In genomic region chr1:225368036-225368552, GRCh38 we compare ENCODE assay signal across 22 cellular contexts. TPM values are rescaled to one million over a fixed set of nuclear protein-coding genes. Genes with fewer than 3 reads are reported as not detected.
DNase-seq lines count a peak whose midpoint lies in the region; ATAC-seq and TF ChIP-seq lines count a peak whose summit lies in the region.
"Had no signal": no experiment of that assay in that cellular context is flagged by ENCODE, and none has a peak within 500 bp of the region (broad histone marks: within the 10 kb centered on the region; RNA-seq: fewer than 3 reads in every experiment).

No MANE protein-coding gene starts in this region.

- H3K27me3 Mint-ChIP-seq in nephron progenitor cell (ENCODE audit: low read depth, poor library complexity) = peaks cover 7% of the 10 kb centered on the region
- H3K27me3 Mint-ChIP-seq in CD8-positive, alpha-beta T cell (ENCODE audit: low read depth) = peaks cover 2% of the 10 kb centered on the region

- H3K27ac ChIP-seq in SK-N-MC = no peak overlapping the region
- no peak overlapping the region for H3K27ac ChIP-seq in breast epithelium
- H3K27ac ChIP-seq in CD8-positive, alpha-beta T cell (ENCODE audit: low read depth, low read length) = no peak overlapping the region
- H3K27ac ChIP-seq: A549 had no signal

- H3K9me3 Mint-ChIP-seq in nephron progenitor cell = no peaks in the 10 kb centered on the region
- no peaks in the 10 kb centered on the region for H3K9me3 Mint-ChIP-seq in CD8-positive, alpha-beta T cell
- H3K9me3 Mint-ChIP-seq: GM23338, H9, HFFc6 had no signal

- TF ChIP-seq POLR2A in breast epithelium (IDR thresholded peaks at IDR 0.05) = no peak

- no peaks in the 10 kb centered on the region for H3K27me3 ChIP-seq in breast epithelium
- peaks cover 3% of the 10 kb centered on the region for H3K27me3 ChIP-seq in CD8-positive, alpha-beta T cell (ENCODE audit: insufficient read depth, low read length)

- H3K4me3 ChIP-seq in AG10803 (ENCODE audit: low read length) (no peak overlapping the region), SK-N-MC (peak overlapping the region; percentile 4; the same call in 1 of the 2 replicates), breast epithelium (no peak overlapping the region)
- no peak overlapping the region for H3K4me3 ChIP-seq in CD8-positive, alpha-beta T cell (ENCODE audit: low read depth, low read length)
- H3K4me3 ChIP-seq: A549, GM12878, GM23338 had no signal

- H3K27ac Mint-ChIP-seq in nephron progenitor cell = peak overlapping the region; percentile 92
- H3K27ac Mint-ChIP-seq in CD8-positive, alpha-beta T cell = no peak overlapping the region
- H3K27ac Mint-ChIP-seq: CD4-positive, alpha-beta memory T cell; GM23338; H9; HFFc6 had no signal

- H3K4me1 ChIP-seq in breast epithelium = no peaks in the 10 kb centered on the region
- H3K4me1 ChIP-seq in CD8-positive, alpha-beta T cell (ENCODE audit: insufficient read depth, low read length) = no peaks in the 10 kb centered on the region
- H3K4me1 ChIP-seq: A549 had no signal

- POLR2A ChIA-PET in CD8-positive, alpha-beta T cell (lab: Charles Lee) = no interaction called here

- H3K4me1 Mint-ChIP-seq in nephron progenitor cell = peaks cover 41% of the 10 kb centered on the region
- H3K4me1 Mint-ChIP-seq in CD8-positive, alpha-beta T cell (ENCODE audit: low read depth) = no peaks in the 10 kb centered on the region
- H3K4me1 Mint-ChIP-seq: CD4-positive, alpha-beta memory T cell; GM23338 had no signal

- intact Hi-C loops in breast epithelium (cut with DNase I; ENCODE audit: low total_unique reads) = no loop called here
- intact Hi-C loops in CD8-positive, alpha-beta T cell (cut with DNase I, micrococcal nuclease) = no loop called here

- H3K9ac ChIP-seq in SK-N-MC (ENCODE audit: insufficient read length) = no peak overlapping the region

- TF ChIP-seq CTCF in AG10803 (conservative IDR thresholded peaks at IDR 0.05; ENCODE audit: low read length) (no peak), nephron progenitor cell (IDR thresholded peaks at IDR 0.05) (no peak), breast epithelium (IDR thresholded peaks at IDR 0.05) (no peak)
- TF ChIP-seq CTCF in CD8-positive, alpha-beta T cell (IDR thresholded peaks at IDR 0.05) = no peak

- CTCF ChIA-PET in CD8-positive, alpha-beta T cell (lab: Charles Lee) = no interaction called here

- H3K36me3 ChIP-seq in SK-N-MC (ENCODE audit: insufficient read depth, low read length) (no peaks in the 10 kb centered on the region), breast epithelium (no peaks in the 10 kb centered on the region)
- no peaks in the 10 kb centered on the region for H3K36me3 ChIP-seq in CD8-positive, alpha-beta T cell (ENCODE audit: insufficient read depth, low read length)

- peak; percentile 10 for DNase-seq in AG10803 (ENCODE audit: low read depth)
- DNase-seq in SK-N-MC (ENCODE audit: low read depth, low spot score) = no peak
- peak; percentile 67 for DNase-seq in fibroblast of gingiva (ENCODE audit: low read depth)
- no peak for DNase-seq in nephron progenitor cell
- DNase-seq in breast epithelium (ENCODE audit: low spot score in 2 of 2) = no peak
- no peak for DNase-seq in CD8-positive, alpha-beta T cell
- DNase-seq: 8988T; ACHN; C1 segment of cervical spinal cord; Caco-2; CD4-positive, alpha-beta memory T cell; DMS 273 treated with DMSO at 0.1 percent for 48 hours; DMS79; EL; GDM1; H9; HFFc6 had no signal

- H3K9me3 ChIP-seq in SK-N-MC (ENCODE audit: low read depth, low read length) = no peaks in the 10 kb centered on the region
- H3K9me3 ChIP-seq in breast epithelium = no peaks in the 10 kb centered on the region
- no peaks in the 10 kb centered on the region for H3K9me3 ChIP-seq in CD8-positive, alpha-beta T cell (ENCODE audit: low read length)
- H3K9me3 ChIP-seq: A549, Caco-2 had no signal

- no peak overlapping the region for H3K4me3 Mint-ChIP-seq in nephron progenitor cell
- H3K4me3 Mint-ChIP-seq in CD8-positive, alpha-beta T cell = no peak overlapping the region
- H3K4me3 Mint-ChIP-seq: CD4-positive, alpha-beta memory T cell; GM23338; H9; HFFc6 had no signal

- no peaks in the 10 kb centered on the region for H3K36me3 Mint-ChIP-seq in nephron progenitor cell (ENCODE audit: low read depth)
- no peaks in the 10 kb centered on the region for H3K36me3 Mint-ChIP-seq in CD8-positive, alpha-beta T cell
- H3K36me3 Mint-ChIP-seq: CD4-positive, alpha-beta memory T cell had no signal

- no peak for ATAC-seq in HG03108 (IDR thresholded peaks at IDR 0.05; ENCODE audit: unreplicated experiment)
- no peak for ATAC-seq in CD8-positive, alpha-beta T cell
- ATAC-seq: A549, GM12878, GM23338, HCT116 had no signal

RNA-seq across cellular contexts. Expression of gene LBR, which starts 59.7 kb away (rescaled TPM):
- 10 to 100 TPM; 20.3 to 36.1 (median 29.6) TPM for total RNA-seq in breast epithelium
- 100 to 1,000 TPM; 105 TPM for total RNA-seq in CD8-positive, alpha-beta T cell

Comparison
In these comparisons a context has a peak if more than half of its experiments do, and no peak if none do; other contexts are left out.
1. DNase-seq: peak in AG10803 (single experiment) and fibroblast of gingiva (single experiment); none in SK-N-MC (single experiment), nephron progenitor cell (single experiment), breast epithelium (0 of 2) and CD8-positive, alpha-beta T cell (0 of 7).